Comparison of ENCODE assay signal across 13 cellular contexts in genomic region chr7:45035909-45036308, GRCh38. TPM values are rescaled to one million over a fixed set of nuclear protein-coding genes. Genes with fewer than 3 reads are reported as not detected.
DNase-seq lines count a peak whose midpoint lies in the region; TF ChIP-seq lines count a peak whose summit lies in the region.
"Had no signal": no experiment of that assay in that cellular context is flagged by ENCODE, and none has a peak within 500 bp of the region (broad histone marks: within the 10 kb centered on the region; RNA-seq: fewer than 3 reads in every experiment).

No MANE protein-coding gene starts in this region.

- H3K36me3 ChIP-seq in colonic mucosa, result no peaks in the 10 kb centered on the region

- no peak overlapping the region for H3K9ac ChIP-seq in colonic mucosa (ENCODE audit: low read depth in 2 of 2, low read length in 2 of 2)
- H3K9ac ChIP-seq: KMS-11 had no signal

- H3K4me1 ChIP-seq in colonic mucosa, result peaks cover 12% of the 10 kb centered on the region
- H3K4me1 ChIP-seq: SJSA1 had no signal

- peak overlapping the region; percentile 69 for H3K4me3 Mint-ChIP-seq in activated CD4-positive, alpha-beta T cell treated with anti-CD3 and anti-CD28 coated beads, Interleukin-2, amount 10 ng/mL, durations not matched to agents 24 days and 14 days
- no peak overlapping the region for H3K4me3 Mint-ChIP-seq in brain
- H3K4me3 Mint-ChIP-seq in progenitor cell of endocrine pancreas (ENCODE audit: low read depth), result peak overlapping the region; percentile 51

- H3K4me1 Mint-ChIP-seq in activated CD4-positive, alpha-beta T cell treated with anti-CD3 and anti-CD28 coated beads, Interleukin-2, amount 10 ng/mL, durations not matched to agents 24 days and 14 days, result peaks cover 56% of the 10 kb centered on the region
- H3K4me1 Mint-ChIP-seq in brain, result peaks cover 34% of the 10 kb centered on the region
- peaks cover 35% of the 10 kb centered on the region for H3K4me1 Mint-ChIP-seq in progenitor cell of endocrine pancreas (ENCODE audit: low read depth)

- no peaks in the 10 kb centered on the region for H3K9me3 ChIP-seq in colonic mucosa
- H3K9me3 ChIP-seq: SJSA1, stomach had no signal

- no peak overlapping the region for H3K27ac ChIP-seq in colonic mucosa
- H3K27ac ChIP-seq: cardiac muscle cell, KMS-11, SJSA1, stomach had no signal

- H3K4me3 ChIP-seq in colonic mucosa, result no peak overlapping the region
- H3K4me3 ChIP-seq: cardiac muscle cell, SJSA1, stomach had no signal

- in situ Hi-C loops in GM13977 (cut with MboI; ENCODE audit: low pct_unique_long_range_greater_than_20kb, low sequenced_read_pairs, unreplicated experiment), result no loop called here

- H3K27me3 Mint-ChIP-seq in activated CD4-positive, alpha-beta T cell treated with anti-CD3 and anti-CD28 coated beads, Interleukin-2, amount 10 ng/mL, durations not matched to agents 24 days and 14 days, result no peaks in the 10 kb centered on the region
- H3K27me3 Mint-ChIP-seq in brain (no peaks in the 10 kb centered on the region), progenitor cell of endocrine pancreas (no peaks in the 10 kb centered on the region)

- peaks cover 53% of the 10 kb centered on the region for H3K36me3 Mint-ChIP-seq in activated CD4-positive, alpha-beta T cell treated with anti-CD3 and anti-CD28 coated beads, Interleukin-2, amount 10 ng/mL, durations not matched to agents 24 days and 14 days (ENCODE audit: low read depth)
- H3K36me3 Mint-ChIP-seq in brain, result peaks cover 30% of the 10 kb centered on the region
- H3K36me3 Mint-ChIP-seq in progenitor cell of endocrine pancreas (ENCODE audit: insufficient read depth), result peaks cover 4% of the 10 kb centered on the region

- no peaks in the 10 kb centered on the region for H3K9me3 Mint-ChIP-seq in activated CD4-positive, alpha-beta T cell treated with anti-CD3 and anti-CD28 coated beads, Interleukin-2, amount 10 ng/mL, durations not matched to agents 24 days and 14 days
- no peaks in the 10 kb centered on the region for H3K9me3 Mint-ChIP-seq in brain
- H3K9me3 Mint-ChIP-seq in progenitor cell of endocrine pancreas (ENCODE audit: low read depth), result no peaks in the 10 kb centered on the region

- peak overlapping the region; percentile 90 for H3K27ac Mint-ChIP-seq in activated CD4-positive, alpha-beta T cell treated with anti-CD3 and anti-CD28 coated beads, Interleukin-2, amount 10 ng/mL, durations not matched to agents 24 days and 14 days
- H3K27ac Mint-ChIP-seq in brain (peak overlapping the region; percentile 1 to 87 (median 63)), progenitor cell of endocrine pancreas (peak overlapping the region; percentile 90)

- DNase-seq in activated CD4-positive, alpha-beta T cell treated with anti-CD3 and anti-CD28 coated beads, Interleukin-2, amount 10 ng/mL, durations not matched to agents 24 days and 14 days, result peak; percentile 74
- no peak for DNase-seq in activated CD4-positive, alpha-beta T cell treated with anti-CD3 and anti-CD28 coated beads for 4 hours
- DNase-seq in NCI-H510A treated with DMSO at 0.1 percent for 48 hours (lab: John Stamatoyannopoulos, UW) (peak; percentile 58), progenitor cell of endocrine pancreas (ENCODE audit: low spot score, unreplicated experiment) (no peak), NCI-H2171 treated with DMSO at 0.1 percent for 48 hours (lab: John Stamatoyannopoulos, UW) (no peak), GM13977 (ENCODE audit: low spot score) (no peak), colonic mucosa (no peak)
- DNase-seq: NCI-H526 treated with DMSO at 0.1 percent for 48 hours, stomach had no signal

- intact Hi-C loops in activated CD4-positive, alpha-beta T cell treated with anti-CD3 and anti-CD28 coated beads, Interleukin-2, amount 10 ng/mL, durations not matched to agents 24 days and 14 days (cut with micrococcal nuclease), result loop anchor here (1.0 to 2.0 kb wide), 2 partner anchors 9 to 35 kb away; partner anchors contain the start of gene CCM2
- intact Hi-C loops in colonic mucosa (cut with DNase I), result no loop called here

- TF ChIP-seq CTCF in brain (conservative IDR thresholded peaks at IDR 0.05) (no peak), progenitor cell of endocrine pancreas (IDR thresholded peaks at IDR 0.05; ENCODE audit: unreplicated experiment) (no peak), GM13977 (IDR thresholded peaks at IDR 0.05; ENCODE audit: extremely low read depth, insufficient read depth, missing control alignments) (no peak), colonic mucosa (IDR thresholded peaks at IDR 0.05) (no peak)

- H3K27me3 ChIP-seq in colonic mucosa, result no peaks in the 10 kb centered on the region
- H3K27me3 ChIP-seq: cardiac muscle cell, SJSA1, stomach had no signal

RNA-seq across cellular contexts. Expression of gene CCM2, which starts 35.9 kb away (rescaled TPM):
- total RNA-seq in activated CD4-positive, alpha-beta T cell treated with anti-CD3 and anti-CD28 coated beads, Interleukin-2, amount 10 ng/mL, durations not matched to agents 24 days and 14 days, result 59.2 and 63.1 TPM in 2 replicates
- polyA plus RNA-seq in brain (ENCODE audit: insufficient read depth, low read depth, low replicate concordance), result 75.0 TPM
- 42.2 and 43.0 TPM in 2 replicates for total RNA-seq in progenitor cell of endocrine pancreas
- total RNA-seq in colonic mucosa, result 10 to 100 TPM; 34.8 to 38.0 TPM

RNA-seq across cellular contexts. Expression of gene NACAD, which starts 52.9 kb away (rescaled TPM):
- 0.09 and 0.31 TPM in 2 replicates for total RNA-seq in activated CD4-positive, alpha-beta T cell treated with anti-CD3 and anti-CD28 coated beads, Interleukin-2, amount 10 ng/mL, durations not matched to agents 24 days and 14 days
- polyA plus RNA-seq in brain (ENCODE audit: insufficient read depth, low read depth, low replicate concordance), result 110 TPM
- total RNA-seq in progenitor cell of endocrine pancreas, result 10.1 and 11.7 TPM in 2 replicates
- 1 to 10 TPM; 1.0 to 3.3 TPM for total RNA-seq in colonic mucosa

RNA-seq across cellular contexts. Expression of gene MYO1G, which starts 57.1 kb away (rescaled TPM):
- total RNA-seq in activated CD4-positive, alpha-beta T cell treated with anti-CD3 and anti-CD28 coated beads, Interleukin-2, amount 10 ng/mL, durations not matched to agents 24 days and 14 days, result 283 and 290 TPM in 2 replicates
- 0.17 TPM for polyA plus RNA-seq in brain (ENCODE audit: insufficient read depth, low read depth, low replicate concordance)
- total RNA-seq in progenitor cell of endocrine pancreas (0.53 and 0.67 TPM in 2 replicates), colonic mucosa (1 to 10 TPM; 2.1 to 3.6 TPM)

Comparison
In these comparisons a context has a peak if more than half of its experiments do, and no peak if none do; other contexts are left out.
1. DNase-seq: peak in activated CD4-positive, alpha-beta T cell treated with anti-CD3 and anti-CD28 coated beads, Interleukin-2, amount 10 ng/mL, durations not matched to agents 24 days and 14 days (single experiment) and NCI-H510A treated with DMSO at 0.1 percent for 48 hours (single experiment); none in activated CD4-positive, alpha-beta T cell treated with anti-CD3 and anti-CD28 coated beads for 4 hours (0 of 2), progenitor cell of endocrine pancreas (single experiment), NCI-H2171 treated with DMSO at 0.1 percent for 48 hours (single experiment), GM13977 (single experiment) and colonic mucosa (single experiment).
2. H3K4me3 Mint-ChIP-seq: peak in activated CD4-positive, alpha-beta T cell treated with anti-CD3 and anti-CD28 coated beads, Interleukin-2, amount 10 ng/mL, durations not matched to agents 24 days and 14 days (single experiment) and progenitor cell of endocrine pancreas (single experiment); none in brain (0 of 5).
3. RNA of gene MYO1G, which starts 57.1 kb away (total RNA-seq): 283 to 290 TPM in activated CD4-positive, alpha-beta T cell treated with anti-CD3 and anti-CD28 coated beads, Interleukin-2, amount 10 ng/mL, durations not matched to agents 24 days and 14 days; 2.1 to 3.6 TPM in colonic mucosa and 0.53 to 0.67 TPM in progenitor cell of endocrine pancreas; every median in the first group is over 10 times any median in the second.
4. Peak in every context shown above with its lines, with median percentiles within 50 percentile points of each other: H3K27ac Mint-ChIP-seq.